In genomic region chr6:148166339-148166949, GRCh38 we compare ENCODE assay signal across 9 cellular contexts.
A peak's percentile ranks its signal among the peaks of the same experiment; 100 is the strongest.
DNase-seq lines count a peak whose midpoint lies in the region; ATAC-seq and TF ChIP-seq lines count a peak whose summit lies in the region.
"Had no signal": no experiment of that assay in that cellular context is flagged by ENCODE, and none has a peak within 500 bp of the region (broad histone marks: within the 10 kb centered on the region; RNA-seq: fewer than 3 reads in every experiment).

No MANE protein-coding gene starts in this region.

- H3K36me3 Mint-ChIP-seq in activated CD8-positive, alpha-beta T cell treated with anti-CD3 and anti-CD28 coated beads for 36 hours (ENCODE audit: low read depth): no peaks in the 10 kb centered on the region
- H3K36me3 Mint-ChIP-seq in activated CD8-positive, alpha-beta T cell treated with anti-CD3 and anti-CD28 coated beads, Interleukin-2, amount 10 ng/mL, durations not matched to agents 7 days and 5 days (ENCODE audit: low read depth): no peaks in the 10 kb centered on the region
- no peaks in the 10 kb centered on the region for H3K36me3 Mint-ChIP-seq in activated T-cell treated with anti-CD3 and anti-CD28 coated beads, Interleukin-2, amount 50 U/mL, for 4 hours (ENCODE audit: insufficient read depth)
- H3K36me3 Mint-ChIP-seq: activated naive CD8-positive, alpha-beta T cell had no signal

- no peaks in the 10 kb centered on the region for H3K9me2 ChIP-seq in SK-N-SH

- no peaks in the 10 kb centered on the region for H3K79me2 ChIP-seq in SK-N-SH (ENCODE audit: insufficient read depth)

- H3K4me2 ChIP-seq in SK-N-SH: no peak overlapping the region

- peaks cover 6% of the 10 kb centered on the region for H3K27me3 Mint-ChIP-seq in activated CD8-positive, alpha-beta T cell treated with anti-CD3 and anti-CD28 coated beads for 36 hours
- no peaks in the 10 kb centered on the region for H3K27me3 Mint-ChIP-seq in activated CD8-positive, alpha-beta T cell treated with anti-CD3 and anti-CD28 coated beads, Interleukin-2, amount 10 ng/mL, durations not matched to agents 7 days and 5 days (ENCODE audit: low read depth)
- no peaks in the 10 kb centered on the region for H3K27me3 Mint-ChIP-seq in activated T-cell treated with anti-CD3 and anti-CD28 coated beads, Interleukin-2, amount 50 U/mL, for 4 hours (ENCODE audit: low read depth)

- peak; percentile 70 for TF ChIP-seq CTCF in activated CD8-positive, alpha-beta T cell treated with anti-CD3 and anti-CD28 coated beads for 36 hours (IDR thresholded peaks at IDR 0.05)
- peak; percentile 75 for TF ChIP-seq CTCF in SK-N-SH (IDR thresholded peaks at IDR 0.05)
- TF ChIP-seq CTCF in fibroblast of pulmonary artery (IDR thresholded peaks at IDR 0.05; ENCODE audit: low read length, missing control alignments): peak; percentile 70
- peak; percentile 63 for TF ChIP-seq CTCF in retinal pigment epithelial cell (conservative IDR thresholded peaks at IDR 0.05; ENCODE audit: low read depth, low read length)

- no peak overlapping the region for H2AFZ ChIP-seq in SK-N-SH (ENCODE audit: low read depth)

- H3K27me3 ChIP-seq in SK-N-SH (ENCODE audit: insufficient read depth): no peaks in the 10 kb centered on the region

- TF ChIP-seq RAD21 in SK-N-SH (IDR thresholded peaks at IDR 0.05; ENCODE audit: low read length): peak; percentile 64

- H3K4me3 ChIP-seq in SK-N-SH (ENCODE audit: low read depth in 2 of 2, low read length in 1 of 2) (no peak overlapping the region; a peak in 1 of 4 replicates), fibroblast of pulmonary artery (replicated peaks; ENCODE audit: low read depth, low read length) (no peak overlapping the region), retinal pigment epithelial cell (ENCODE audit: low read length) (no peak overlapping the region)

- no peaks in the 10 kb centered on the region for H3K9me3 ChIP-seq in SK-N-SH

- 31% methylated on average over 6 of the region's 6 CpGs for WGBS in SK-N-SH (ENCODE audit: low lambda C conversion rate)

- no peaks in the 10 kb centered on the region for H4K20me1 ChIP-seq in SK-N-SH (ENCODE audit: insufficient read depth)

- H3F3A ChIP-seq in SK-N-SH (replicated peaks; ENCODE audit: insufficient read depth): no peaks in the 10 kb centered on the region

- no peak for ATAC-seq in activated CD8-positive, alpha-beta T cell treated with anti-CD3 and anti-CD28 coated beads for 36 hours
- ATAC-seq in activated CD8-positive, alpha-beta T cell treated with anti-CD3 and anti-CD28 coated beads, Interleukin-2, amount 10 ng/mL, durations not matched to agents 7 days and 5 days: no peak
- ATAC-seq in activated T-cell treated with anti-CD3 and anti-CD28 coated beads, Interleukin-2, amount 50 U/mL, for 4 hours: no peak
- ATAC-seq in GM19455 (IDR thresholded peaks at IDR 0.05; ENCODE audit: unreplicated experiment): no peak

- H3K9ac ChIP-seq in SK-N-SH: no peak overlapping the region

- CTCF ChIA-PET in activated CD8-positive, alpha-beta T cell treated with anti-CD3 and anti-CD28 coated beads for 36 hours (lab: Charles Lee): interaction anchor here (0.8 to 3.0 kb wide), 12 partner anchors 10 to 659 kb away, joined by 3 to 21 read pairs (median 6); partner anchors contain the start of gene SAMD5
- CTCF ChIA-PET in activated CD8-positive, alpha-beta T cell treated with anti-CD3 and anti-CD28 coated beads, Interleukin-2, amount 10 ng/mL, durations not matched to agents 7 days and 5 days (lab: Charles Lee): interaction anchor here (0.7 to 1.8 kb wide), 7 partner anchors 11 to 659 kb away, joined by 3 to 11 read pairs (median 4); no protein-coding TSS in a partner anchor
- CTCF ChIA-PET in SK-N-SH (lab: Yijun Ruan, JAX): interaction anchor here (0.6 to 3.0 kb wide), 12 partner anchors 11 to 785 kb away, joined by 3 to 8 read pairs (median 4); no protein-coding TSS in a partner anchor

- no peak overlapping the region for H3K27ac ChIP-seq in SK-N-SH (ENCODE audit: low read depth in 2 of 2, low read length in 1 of 2)

- no peak for DNase-seq in activated CD8-positive, alpha-beta T cell treated with anti-CD3 and anti-CD28 coated beads for 36 hours
- no peak for DNase-seq in activated CD8-positive, alpha-beta T cell treated with anti-CD3 and anti-CD28 coated beads, Interleukin-2, amount 10 ng/mL, durations not matched to agents 7 days and 5 days
- peak; percentile 66 for DNase-seq in LHCN-M2 (ENCODE audit: low read depth)
- peak; percentile 29 for DNase-seq in SK-N-SH
- peak; percentile 81 for DNase-seq in fibroblast of pulmonary artery (ENCODE audit: low read depth)
- no peak for DNase-seq in retinal pigment epithelial cell (ENCODE audit: low read depth)
- no peak for DNase-seq in activated T-cell treated with anti-CD3 and anti-CD28 coated beads, Interleukin-2, amount 50 U/mL, for 4 hours

- no peaks in the 10 kb centered on the region for H3K9me3 Mint-ChIP-seq in activated CD8-positive, alpha-beta T cell treated with anti-CD3 and anti-CD28 coated beads for 36 hours
- no peaks in the 10 kb centered on the region for H3K9me3 Mint-ChIP-seq in activated CD8-positive, alpha-beta T cell treated with anti-CD3 and anti-CD28 coated beads, Interleukin-2, amount 10 ng/mL, durations not matched to agents 7 days and 5 days (ENCODE audit: insufficient read depth)
- H3K9me3 Mint-ChIP-seq in activated T-cell treated with anti-CD3 and anti-CD28 coated beads, Interleukin-2, amount 50 U/mL, for 4 hours: no peaks in the 10 kb centered on the region

- POLR2A ChIA-PET in activated CD8-positive, alpha-beta T cell treated with anti-CD3 and anti-CD28 coated beads for 36 hours (lab: Charles Lee): no interaction called here
- POLR2A ChIA-PET in activated CD8-positive, alpha-beta T cell treated with anti-CD3 and anti-CD28 coated beads, Interleukin-2, amount 10 ng/mL, durations not matched to agents 7 days and 5 days (lab: Charles Lee): no interaction called here
- POLR2A ChIA-PET in SK-N-SH (lab: Yijun Ruan, JAX): no interaction called here

- H3K27ac Mint-ChIP-seq in activated CD8-positive, alpha-beta T cell treated with anti-CD3 and anti-CD28 coated beads for 36 hours: no peak overlapping the region
- H3K27ac Mint-ChIP-seq in activated CD8-positive, alpha-beta T cell treated with anti-CD3 and anti-CD28 coated beads, Interleukin-2, amount 10 ng/mL, durations not matched to agents 7 days and 5 days: no peak overlapping the region
- H3K27ac Mint-ChIP-seq: activated naive CD8-positive, alpha-beta T cell had no signal

- no peak overlapping the region for H3K4me3 Mint-ChIP-seq in activated CD8-positive, alpha-beta T cell treated with anti-CD3 and anti-CD28 coated beads for 36 hours
- no peak overlapping the region for H3K4me3 Mint-ChIP-seq in activated CD8-positive, alpha-beta T cell treated with anti-CD3 and anti-CD28 coated beads, Interleukin-2, amount 10 ng/mL, durations not matched to agents 7 days and 5 days
- H3K4me3 Mint-ChIP-seq in activated T-cell treated with anti-CD3 and anti-CD28 coated beads, Interleukin-2, amount 50 U/mL, for 4 hours: no peak overlapping the region
- H3K4me3 Mint-ChIP-seq: activated naive CD8-positive, alpha-beta T cell had no signal

- intact Hi-C loops in activated CD8-positive, alpha-beta T cell treated with anti-CD3 and anti-CD28 coated beads for 36 hours (cut with micrococcal nuclease): loop anchor here (1.0 to 2.0 kb wide), 2 partner anchors 21 to 660 kb away; no protein-coding TSS in a partner anchor

- no peaks in the 10 kb centered on the region for H3K36me3 ChIP-seq in SK-N-SH (replicated peaks in 1 of 2; ENCODE audit: control insufficient read depth in 1 of 2, insufficient read depth in 2 of 2, low read length in 1 of 2)

- no peaks in the 10 kb centered on the region for H3K4me1 Mint-ChIP-seq in activated CD8-positive, alpha-beta T cell treated with anti-CD3 and anti-CD28 coated beads for 36 hours (ENCODE audit: low read depth)
- H3K4me1 Mint-ChIP-seq in activated CD8-positive, alpha-beta T cell treated with anti-CD3 and anti-CD28 coated beads, Interleukin-2, amount 10 ng/mL, durations not matched to agents 7 days and 5 days (ENCODE audit: low read depth): no peaks in the 10 kb centered on the region
- H3K4me1 Mint-ChIP-seq in activated T-cell treated with anti-CD3 and anti-CD28 coated beads, Interleukin-2, amount 50 U/mL, for 4 hours (ENCODE audit: low read depth): no peaks in the 10 kb centered on the region

- H3K4me1 ChIP-seq in SK-N-SH (ENCODE audit: control insufficient read depth in 1 of 2, insufficient read depth in 2 of 2, low read depth in 1 of 2, low read length in 1 of 2): no peaks in the 10 kb centered on the region

- no peak for TF ChIP-seq EP300 in SK-N-SH (IDR thresholded peaks at IDR 0.05; ENCODE audit: borderline replicate concordance in 1 of 2, low read depth in 1 of 2, low read length in 1 of 2)

TF ChIP-seq in SK-N-SH, 30 proteins besides CTCF, POLR2A, EP300 and RAD21:
- TF ChIP-seq USF2 (IDR thresholded peaks at IDR 0.05; ENCODE audit: borderline replicate concordance, low read depth, low read length): no peak
- peak; percentile 43 for TF ChIP-seq SMC3 (IDR thresholded peaks at IDR 0.05; ENCODE audit: low read depth, low read length)
- peak; percentile 55 for TF ChIP-seq GATA2 (CRISPR knock-in tag; IDR thresholded peaks at IDR 0.05)
TF ChIP-seq in SK-N-SH: peak in this region for 2.

Comparison
In these comparisons a context has a peak if more than half of its experiments do, and no peak if none do; other contexts are left out.
1. DNase-seq: peak in LHCN-M2 (single experiment), SK-N-SH (single experiment) and fibroblast of pulmonary artery (single experiment); none in activated CD8-positive, alpha-beta T cell treated with anti-CD3 and anti-CD28 coated beads for 36 hours (single experiment), activated CD8-positive, alpha-beta T cell treated with anti-CD3 and anti-CD28 coated beads, Interleukin-2, amount 10 ng/mL, durations not matched to agents 7 days and 5 days (single experiment), retinal pigment epithelial cell (single experiment) and activated T-cell treated with anti-CD3 and anti-CD28 coated beads, Interleukin-2, amount 50 U/mL, for 4 hours (single experiment).
2. Peak in every context shown above with its lines, with median percentiles within 50 percentile points of each other: CTCF ChIP-seq.